Comparison of ENCODE assay signal across 11 cellular contexts in genomic region chr9:35519697-35520403, GRCh38. TPM values are rescaled to one million over a fixed set of nuclear protein-coding genes. Genes with fewer than 3 reads are reported as not detected.
DNase-seq lines count a peak whose midpoint lies in the region; ATAC-seq and TF ChIP-seq lines count a peak whose summit lies in the region.
"Had no signal": no experiment of that assay in that cellular context is flagged by ENCODE, and none has a peak within 500 bp of the region (broad histone marks: within the 10 kb centered on the region; RNA-seq: fewer than 3 reads in every experiment).

No MANE protein-coding gene starts in this region.

- no peaks in the 10 kb centered on the region for H3K27me3 ChIP-seq in RWPE2 (ENCODE audit: insufficient read depth, poor library complexity, severe bottlenecking)
- H3K27me3 ChIP-seq in A673 (replicated peaks; ENCODE audit: insufficient read depth, low read depth, low read length, poor library complexity): no peaks in the 10 kb centered on the region

- CTCF ChIA-PET in A673 (lab: Charles Lee): no interaction called here

- intact Hi-C loops in A673 (cut with micrococcal nuclease; ENCODE audit: unreplicated experiment): no loop called here

- H3K9me3 ChIP-seq in RWPE2 (ENCODE audit: severe bottlenecking): no peaks in the 10 kb centered on the region
- no peaks in the 10 kb centered on the region for H3K9me3 ChIP-seq in A673 (ENCODE audit: low read depth, low read length, poor library complexity, severe bottlenecking)

- TF ChIP-seq CTCF in RWPE2 (IDR thresholded peaks at IDR 0.05; ENCODE audit: poor library complexity, severe bottlenecking) (no peak), fibroblast of mammary gland (conservative IDR thresholded peaks at IDR 0.05; ENCODE audit: control insufficient read depth, insufficient read depth, low read depth, low read length) (no peak), A673 (conservative IDR thresholded peaks at IDR 0.05; ENCODE audit: low read depth, low read length) (no peak)

- H3K27ac ChIP-seq in RWPE2 (ENCODE audit: poor library complexity, severe bottlenecking): peak overlapping the region; percentile 99
- no peak overlapping the region for H3K27ac ChIP-seq in A673 (ENCODE audit: low read depth, low read length, poor library complexity, severe bottlenecking)

- ATAC-seq in RWPE2 (ENCODE audit: low read depth): no peak
- no peak for ATAC-seq in stimulated activated naive CD8-positive, alpha-beta T cell treated with anti-CD3 and anti-CD28 coated beads, Interleukin-15, Interleukin-2, amounts not matched to agents 100 U/mL and 50 U/mL, for 24 hours

- H3K4me3 ChIP-seq in RWPE2 (ENCODE audit: severe bottlenecking) (no peak overlapping the region), fibroblast of mammary gland (ENCODE audit: control insufficient read depth, low read depth, low read length) (no peak overlapping the region), A673 (ENCODE audit: low read depth, low read length, poor library complexity, severe bottlenecking) (no peak overlapping the region)

- DNase-seq in Daoy (ENCODE audit: low read depth): peak; percentile 8
- no peak for DNase-seq in RWPE2 (ENCODE audit: low spot score)
- peak; percentile 20 for DNase-seq in fibroblast of mammary gland (ENCODE audit: low read depth)
- DNase-seq in renal cortical epithelial cell (ENCODE audit: low read depth): peak; percentile 36
- no peak for DNase-seq in A673 (ENCODE audit: low spot score)
- no peak for DNase-seq in activated gamma-delta T cell (lab: John Stamatoyannopoulos, UW)
- no peak for DNase-seq in stimulated activated naive CD8-positive, alpha-beta T cell treated with anti-CD3 and anti-CD28 coated beads, Interleukin-15, Interleukin-2, amounts not matched to agents 100 U/mL and 50 U/mL, for 24 hours
- no peak for DNase-seq in ureter (ENCODE audit: low spot score)
- DNase-seq: activated CD8-positive, alpha-beta memory T cell treated with anti-CD3 and anti-CD28 coated beads for 24 hours; COR-L47; NCI-H1105 treated with DMSO at 0.1 percent for 48 hours had no signal

- H3K36me3 ChIP-seq in RWPE2 (ENCODE audit: low read depth): peaks cover 6% of the 10 kb centered on the region
- H3K36me3 ChIP-seq in A673 (ENCODE audit: insufficient read depth, low read length, poor library complexity, severe bottlenecking): no peaks in the 10 kb centered on the region

- H3K4me1 ChIP-seq in RWPE2 (ENCODE audit: insufficient read depth, poor library complexity, severe bottlenecking) (peaks cover 73% of the 10 kb centered on the region), A673 (ENCODE audit: insufficient read depth, low read length, poor library complexity, severe bottlenecking) (peaks cover 14% of the 10 kb centered on the region)

- POLR2A ChIA-PET in A673 (lab: Charles Lee; ENCODE audit: low non-redundant PET): no interaction called here

- no TSS peak for BruUV-seq in A673 (replicated peaks; lab: Mats Ljungman, UMichigan)

RNA-seq across cellular contexts. Expression of gene RUSC2, which starts 29.9 kb away (rescaled TPM):
- 18.2 and 20.7 TPM in 2 replicates for total RNA-seq in Daoy (2014; rRNA removed; shearing (Covaris generic))
- total RNA-seq in renal cortical epithelial cell: 20.8 and 42.4 TPM in 2 replicates
- 19.4 and 22.2 TPM in 2 replicates for total RNA-seq in A673 (2021)
- 29.8 TPM for total RNA-seq in ureter

Comparison
In these comparisons a context has a peak if more than half of its experiments do, and no peak if none do; other contexts are left out.
1. DNase-seq: peak in Daoy (single experiment), fibroblast of mammary gland (single experiment) and renal cortical epithelial cell (single experiment); none in RWPE2 (single experiment), A673 (single experiment), activated gamma-delta T cell (single experiment), stimulated activated naive CD8-positive, alpha-beta T cell treated with anti-CD3 and anti-CD28 coated beads, Interleukin-15, Interleukin-2, amounts not matched to agents 100 U/mL and 50 U/mL, for 24 hours (single experiment) and ureter (single experiment).